Comparison of ENCODE assay signal across 21 cellular contexts in the genomic region with DNA sequence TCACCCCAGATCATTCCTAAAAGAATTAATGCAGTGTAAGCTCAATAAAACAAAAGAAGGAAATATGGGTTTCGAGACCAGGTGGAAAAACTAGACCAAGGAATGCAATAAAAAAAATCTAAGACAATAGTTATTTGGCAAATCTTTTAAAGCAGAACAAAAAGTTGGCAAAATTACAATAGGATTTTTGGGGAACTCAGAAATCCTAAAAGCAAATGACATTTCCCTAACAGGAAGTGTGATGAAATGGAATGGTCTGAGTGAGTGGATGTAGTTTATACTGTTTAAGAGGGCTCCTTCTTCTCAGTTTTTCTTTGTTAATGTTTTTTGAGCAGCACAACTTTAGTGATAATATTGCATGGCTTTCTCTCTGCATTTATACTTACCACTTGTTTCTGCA.
DNase-seq lines count a peak whose midpoint lies in the region; TF ChIP-seq lines count a peak whose summit lies in the region.
"Had no signal": no experiment of that assay in that cellular context is flagged by ENCODE, and none has a peak within 500 bp of the region (broad histone marks: within the 10 kb centered on the region; RNA-seq: fewer than 3 reads in every experiment).

No MANE protein-coding gene starts in this region.

- H3F3A ChIP-seq in GM23248 (ENCODE audit: insufficient read depth), result no peaks in the 10 kb centered on the region

- WGBS in GM23248 (ENCODE audit: low coverage in 1 of 2, low lambda C conversion rate in 2 of 2, missing lambda C conversion rate in 2 of 2), 2 experiments, result 92 to 96% methylated on average over 1 of the region's 1 CpG

- no peaks in the 10 kb centered on the region for H4K20me1 ChIP-seq in GM23248 (ENCODE audit: insufficient read depth)

- H3K4me2 ChIP-seq in GM23248 (ENCODE audit: unreplicated experiment), result no peak overlapping the region

- H3K9ac ChIP-seq in GM23248, result no peak overlapping the region

- no peaks in the 10 kb centered on the region for H3K36me3 Mint-ChIP-seq in endothelial cell (ENCODE audit: low read depth, unreplicated experiment)
- H3K36me3 Mint-ChIP-seq: CD4-positive, CD25-positive, alpha-beta regulatory T cell had no signal

- peaks cover 39% of the 10 kb centered on the region for H3K4me1 Mint-ChIP-seq in endothelial cell (ENCODE audit: unreplicated experiment)
- H3K4me1 Mint-ChIP-seq: CD4-positive, CD25-positive, alpha-beta regulatory T cell had no signal

- H3K27ac ChIP-seq in GM23248, result no peak overlapping the region
- H3K27ac ChIP-seq: Peyer's patch, SJSA1 had no signal

- H3K4me1 ChIP-seq in GM23248 (ENCODE audit: insufficient read depth), result no peaks in the 10 kb centered on the region

- H3K27me3 Mint-ChIP-seq in endothelial cell (ENCODE audit: unreplicated experiment), result no peaks in the 10 kb centered on the region
- H3K27me3 Mint-ChIP-seq: CD4-positive, CD25-positive, alpha-beta regulatory T cell had no signal

- no peaks in the 10 kb centered on the region for H3K36me3 ChIP-seq in GM23248 (ENCODE audit: low read depth)
- H3K36me3 ChIP-seq: BE2C, Peyer's patch, SJSA1 had no signal

- H3K4me3 ChIP-seq in GM23248, result no peak overlapping the region
- H3K4me3 ChIP-seq: Peyer's patch, SJSA1 had no signal

- no peaks in the 10 kb centered on the region for H3K27me3 ChIP-seq in GM23248 (replicated peaks; ENCODE audit: insufficient read depth)
- H3K27me3 ChIP-seq: BE2C, Peyer's patch, SJSA1 had no signal

- peak overlapping the region; percentile 38 for H3K27ac Mint-ChIP-seq in endothelial cell (ENCODE audit: unreplicated experiment)
- H3K27ac Mint-ChIP-seq: H9 had no signal

- DNase-seq in SKM-1 treated with dmso at 0.1 percent for 144 hours (lab: John Stamatoyannopoulos, UW; ENCODE audit: unreplicated experiment), result peak; percentile 9
- no peak for DNase-seq in SKM-1 (lab: John Stamatoyannopoulos, UW; ENCODE audit: unreplicated experiment)
- peak; percentile 62 for DNase-seq in MV-4-11 (lab: John Stamatoyannopoulos, UW)
- DNase-seq in endothelial cell (ENCODE audit: low spot score), result no peak
- peak; percentile 42 for DNase-seq in pons (ENCODE audit: low spot score)
- no peak for DNase-seq in GM23248
- DNase-seq in iPS-NIHi7 (ENCODE audit: extremely low spot score), result no peak
- DNase-seq in NCI-H128 (lab: John Stamatoyannopoulos, UW; ENCODE audit: unreplicated experiment), result no peak
- DNase-seq: BE2C; CD4-positive, CD25-positive, alpha-beta regulatory T cell; COR-L47; DMS79; H9; NCI-H1105; NCI-H2029 treated with DMSO at 0.1 percent for 48 hours; NCI-H345; NCI-H524; NCI-H774; NK-92 treated with Interleukin-12 subunit alpha and Interleukin-12 subunit beta, amount 100 ng/mL, for 24 hours; Peyer's patch had no signal

- no peak overlapping the region for H2AFZ ChIP-seq in GM23248

- TF ChIP-seq CTCF in endothelial cell (IDR thresholded peaks at IDR 0.05; ENCODE audit: unreplicated experiment), result no peak

- H3K9me2 ChIP-seq in GM23248 (ENCODE audit: insufficient read depth), result no peaks in the 10 kb centered on the region

- no peaks in the 10 kb centered on the region for H3K79me2 ChIP-seq in GM23248 (ENCODE audit: insufficient read depth)

- in situ Hi-C loops in GM23248 (cut with MboI), result no loop called here

- no peaks in the 10 kb centered on the region for H3K9me3 Mint-ChIP-seq in endothelial cell (ENCODE audit: unreplicated experiment)
- H3K9me3 Mint-ChIP-seq: H9 had no signal

- H3K9me3 ChIP-seq in GM23248 (ENCODE audit: low read depth), result no peaks in the 10 kb centered on the region
- H3K9me3 ChIP-seq: BE2C, Peyer's patch, SJSA1 had no signal

- H3K4me3 Mint-ChIP-seq in endothelial cell (ENCODE audit: unreplicated experiment), result no peak overlapping the region
- H3K4me3 Mint-ChIP-seq: CD4-positive, CD25-positive, alpha-beta regulatory T cell; H9 had no signal

Comparison
In these comparisons a context has a peak if more than half of its experiments do, and no peak if none do; other contexts are left out.
1. DNase-seq: peak in SKM-1 treated with dmso at 0.1 percent for 144 hours (single experiment), MV-4-11 (single experiment) and pons (single experiment); none in SKM-1 (single experiment), endothelial cell (single experiment), GM23248 (single experiment), iPS-NIHi7 (single experiment) and NCI-H128 (single experiment).